Comparison of ENCODE assay signal across 14 cellular contexts in genomic region chr21:33270986-33271385, GRCh38. TPM values are rescaled to one million over a fixed set of nuclear protein-coding genes. Genes with fewer than 3 reads are reported as not detected.
DNase-seq lines count a peak whose midpoint lies in the region; ATAC-seq and TF ChIP-seq lines count a peak whose summit lies in the region.
"Had no signal": no experiment of that assay in that cellular context is flagged by ENCODE, and none has a peak within 500 bp of the region (broad histone marks: within the 10 kb centered on the region; RNA-seq: fewer than 3 reads in every experiment).

No MANE protein-coding gene starts in this region.

- H3K27ac Mint-ChIP-seq in activated B cell treated with CpG ODN at 0.5 μM for 24 hours = peak overlapping the region; percentile 35
- peak overlapping the region in 6 of 10 donors; percentile 16 to 90 (median 66) for H3K27ac Mint-ChIP-seq in naive thymus-derived CD8-positive, alpha-beta T cell
- H3K27ac Mint-ChIP-seq: B cell, GM23338 had no signal

- no peak overlapping the region for H3K27ac ChIP-seq in caudate nucleus (ENCODE audit: low read depth, low read length)

- peak; percentile 31 for DNase-seq in NCI-H1048 (lab: John Stamatoyannopoulos, UW)
- DNase-seq in activated B cell treated with CpG ODN at 0.5 μM for 24 hours = no peak
- DNase-seq in naive thymus-derived CD8-positive, alpha-beta T cell = no peak
- DNase-seq in caudate nucleus (lab: John Stamatoyannopoulos, UW) = no peak
- no peak for DNase-seq in putamen (ENCODE audit: low spot score)
- no peak for DNase-seq in cerebellar cortex (ENCODE audit: low spot score)
- DNase-seq: C1 segment of cervical spinal cord; CD4-positive, alpha-beta memory T cell; DMS79; H7 had no signal

- POLR2A ChIA-PET in activated B cell treated with CpG ODN at 0.5 μM for 24 hours (lab: Charles Lee) = interaction anchor here (0.6 kb wide), 1 partner anchor 88 kb away, joined by 4 read pairs; no protein-coding TSS in a partner anchor
- POLR2A ChIA-PET in naive thymus-derived CD8-positive, alpha-beta T cell (lab: Charles Lee) = interaction anchor here (1.0 kb wide), 1 partner anchor 25 kb away, joined by 3 read pairs; no protein-coding TSS in a partner anchor

- peaks cover 52% of the 10 kb centered on the region for H3K4me1 Mint-ChIP-seq in activated B cell treated with CpG ODN at 0.5 μM for 24 hours
- H3K4me1 Mint-ChIP-seq in naive thymus-derived CD8-positive, alpha-beta T cell = peaks cover 35 to 69% (median 57%) of the 10 kb centered on the region in 4 donors

- H3K4me3 Mint-ChIP-seq in activated B cell treated with CpG ODN at 0.5 μM for 24 hours = no peak overlapping the region
- peak overlapping the region in 1 of 10 donors; percentile 54 for H3K4me3 Mint-ChIP-seq in naive thymus-derived CD8-positive, alpha-beta T cell
- H3K4me3 Mint-ChIP-seq: B cell, GM23338 had no signal

- no peaks in the 10 kb centered on the region for H3K27me3 Mint-ChIP-seq in activated B cell treated with CpG ODN at 0.5 μM for 24 hours
- no peaks in the 10 kb centered on the region for H3K27me3 Mint-ChIP-seq in naive thymus-derived CD8-positive, alpha-beta T cell
- H3K27me3 Mint-ChIP-seq: B cell; CD4-positive, alpha-beta memory T cell had no signal

- peaks cover 72% of the 10 kb centered on the region for H3K36me3 Mint-ChIP-seq in activated B cell treated with CpG ODN at 0.5 μM for 24 hours (ENCODE audit: low read depth)
- H3K36me3 Mint-ChIP-seq in naive thymus-derived CD8-positive, alpha-beta T cell = peaks cover 4 to 67% (median 21%) of the 10 kb centered on the region in 3 donors

- CTCF ChIA-PET in activated B cell treated with CpG ODN at 0.5 μM for 24 hours (lab: Charles Lee) = no interaction called here

- H3K9me3 Mint-ChIP-seq in activated B cell treated with CpG ODN at 0.5 μM for 24 hours = no peaks in the 10 kb centered on the region
- no peaks in the 10 kb centered on the region for H3K9me3 Mint-ChIP-seq in naive thymus-derived CD8-positive, alpha-beta T cell
- H3K9me3 Mint-ChIP-seq: GM23338 had no signal

- TF ChIP-seq CTCF in activated B cell treated with CpG ODN at 0.5 μM for 24 hours (IDR thresholded peaks at IDR 0.05) = no peak

- intact Hi-C loops in activated B cell treated with CpG ODN at 0.5 μM for 24 hours (cut with micrococcal nuclease) = no loop called here

- ATAC-seq in activated B cell treated with CpG ODN at 0.5 μM for 24 hours (ENCODE audit: low read depth) (no peak), GM19467 (IDR thresholded peaks at IDR 0.05; ENCODE audit: unreplicated experiment) (no peak)
- ATAC-seq in naive thymus-derived CD8-positive, alpha-beta T cell = no peak
- ATAC-seq: GM12878, GM23338 had no signal

RNA-seq across cellular contexts. Expression of gene IL10RB, which starts 4.8 kb away (rescaled TPM):
- total RNA-seq in activated B cell treated with CpG ODN at 0.5 μM for 24 hours = 36.7 and 37.9 TPM in 2 replicates
- 10 to 100 TPM; 29.4 to 33.2 TPM for total RNA-seq in naive thymus-derived CD8-positive, alpha-beta T cell
- polyA plus RNA-seq in naive thymus-derived CD8-positive, alpha-beta T cell = 10 to 100 TPM; 44.6 to 50.6 (median 50.5) TPM

RNA-seq across cellular contexts. Expression of gene IFNAR2, which starts 41.2 kb away (rescaled TPM):
- 24.9 and 29.2 TPM in 2 replicates for total RNA-seq in activated B cell treated with CpG ODN at 0.5 μM for 24 hours
- 10 to 100 TPM; 59.7 to 66.4 TPM for total RNA-seq in naive thymus-derived CD8-positive, alpha-beta T cell
- 10 to 100 TPM; 53.9 to 72.9 (median 63.3) TPM for polyA plus RNA-seq in naive thymus-derived CD8-positive, alpha-beta T cell

RNA-seq across cellular contexts. Expression of gene IFNAR1, which starts 53.8 kb away (rescaled TPM):
- 33.9 and 34.5 TPM in 2 replicates for total RNA-seq in activated B cell treated with CpG ODN at 0.5 μM for 24 hours
- total RNA-seq in naive thymus-derived CD8-positive, alpha-beta T cell = 10 to 100 TPM; 50.1 to 53.7 TPM
- polyA plus RNA-seq in naive thymus-derived CD8-positive, alpha-beta T cell = 10 to 100 TPM; 48.7 to 69.0 (median 51.8) TPM
